9 cellular contexts compared by ENCODE assay signal in genomic region chr11:45846174-45846675, GRCh38. TPM values are rescaled to one million over a fixed set of nuclear protein-coding genes. Genes with fewer than 3 reads are reported as not detected.
A peak's percentile ranks its signal among the peaks of the same experiment; 100 is the strongest.
DNase-seq lines count a peak whose midpoint lies in the region; ATAC-seq and TF ChIP-seq lines count a peak whose summit lies in the region.
"Had no signal": no experiment of that assay in that cellular context is flagged by ENCODE, and none has a peak within 500 bp of the region (broad histone marks: within the 10 kb centered on the region; RNA-seq: fewer than 3 reads in every experiment).

No MANE protein-coding gene starts in this region.

- DNase-seq in CD14-positive monocyte (ENCODE audit: low spot score): no peak
- DNase-seq in endothelial cell (ENCODE audit: low spot score): no peak
- DNase-seq in prostate gland (ENCODE audit: low spot score): no peak
- no peak for DNase-seq in NCI-H226
- DNase-seq in cerebellar cortex (ENCODE audit: low spot score): no peak
- DNase-seq: activated effector memory CD4-positive, alpha-beta T cell treated with Interleukin-2 at 50 U/mL for 16 hours had no signal

- intact Hi-C loops in CD14-positive monocyte (cut with micrococcal nuclease): loop anchor here (5.0 kb wide), 3 partner anchors 39 to 276 kb away; partner anchors contain the start of genes PEX16 (in 2 of the 2), PHF21A (in 1 of the 2) and SLC35C1 (in 1 of the 2)
- intact Hi-C loops in prostate gland (cut with DNase I): loop anchor here (5.0 kb wide), 2 partner anchors 39 to 71 kb away; partner anchors contain the start of genes PEX16 and SLC35C1

- H3K9me2 ChIP-seq in OCI-LY1 (ENCODE audit: low read depth, low read length): no peaks in the 10 kb centered on the region

- H3K4me3 Mint-ChIP-seq in CD14-positive monocyte (peak overlapping the region; percentile 67 to 86), endothelial cell (ENCODE audit: unreplicated experiment) (no peak overlapping the region)

- 0 out of 2 replicates have a peak, but pooled peaks cover 2% of the 10 kb centered on the region for H4K20me1 ChIP-seq in OCI-LY1 (ENCODE audit: insufficient read depth, low read length)

- H3K9me3 Mint-ChIP-seq in CD14-positive monocyte (no peaks in the 10 kb centered on the region), endothelial cell (ENCODE audit: unreplicated experiment) (no peaks in the 10 kb centered on the region)

- H3K4me2 ChIP-seq in OCI-LY1 (ENCODE audit: low read length): peak overlapping the region; percentile 81

- peak overlapping the region; percentile 84 for H3K4me3 ChIP-seq in OCI-LY1 (ENCODE audit: low read depth, low read length, poor library complexity, severe bottlenecking)
- H3K4me3 ChIP-seq in prostate gland: no peak overlapping the region

- no peak overlapping the region for H3K9ac ChIP-seq in OCI-LY1 (ENCODE audit: low read length)

- H3K36me3 ChIP-seq in OCI-LY1 (ENCODE audit: insufficient read depth, low read length): no peaks in the 10 kb centered on the region
- no peaks in the 10 kb centered on the region for H3K36me3 ChIP-seq in prostate gland

- H3K27ac ChIP-seq in OCI-LY1 (ENCODE audit: low read depth, low read length, poor library complexity, severe bottlenecking) (no peak overlapping the region), prostate gland (peak overlapping the region; percentile 88 to 95)

- H3K27ac Mint-ChIP-seq in CD14-positive monocyte (peak overlapping the region; percentile 90 to 96 (median 93)), endothelial cell (ENCODE audit: unreplicated experiment) (peak overlapping the region; percentile 77)

- ATAC-seq in HG03520 (IDR thresholded peaks at IDR 0.05; ENCODE audit: unreplicated experiment) (no peak), GM21423 (IDR thresholded peaks at IDR 0.05; ENCODE audit: unreplicated experiment) (no peak)

- no peaks in the 10 kb centered on the region for H3K9me3 ChIP-seq in OCI-LY1 (ENCODE audit: low read length)
- H3K9me3 ChIP-seq in prostate gland: no peaks in the 10 kb centered on the region

- H3K4me1 ChIP-seq in OCI-LY1 (ENCODE audit: insufficient read depth, low read length, severe bottlenecking) (peaks cover 31% of the 10 kb centered on the region), prostate gland (replicated peaks) (peaks cover 11% of the 10 kb centered on the region)

- H3K27me3 Mint-ChIP-seq in CD14-positive monocyte (ENCODE audit: low read depth in 3 of 3) (peaks cover 6 to 19% (median 9%) of the 10 kb centered on the region in 3 donors), endothelial cell (ENCODE audit: unreplicated experiment) (peaks cover 9% of the 10 kb centered on the region)

- TF ChIP-seq POLR2A in prostate gland (IDR thresholded peaks at IDR 0.05): no peak

- H3K79me2 ChIP-seq in OCI-LY1 (ENCODE audit: insufficient read depth, low read length): peaks cover 20% of the 10 kb centered on the region

- peaks cover 48% of the 10 kb centered on the region for H3K4me1 Mint-ChIP-seq in CD14-positive monocyte
- H3K4me1 Mint-ChIP-seq in endothelial cell (ENCODE audit: unreplicated experiment): peaks cover 12% of the 10 kb centered on the region

- H3K36me3 Mint-ChIP-seq in CD14-positive monocyte (peaks cover 6 to 17% of the 10 kb centered on the region in 2 donors), endothelial cell (ENCODE audit: low read depth, unreplicated experiment) (no peaks in the 10 kb centered on the region)

- H3K27me3 ChIP-seq in OCI-LY1 (ENCODE audit: insufficient read depth, low read length): no peaks in the 10 kb centered on the region
- no peaks in the 10 kb centered on the region for H3K27me3 ChIP-seq in prostate gland (replicated peaks; ENCODE audit: insufficient read depth)

- TF ChIP-seq CTCF in CD14-positive monocyte (IDR thresholded peaks at IDR 0.05): no peak
- TF ChIP-seq CTCF in OCI-LY1 (IDR thresholded peaks at IDR 0.05; ENCODE audit: low read length): no peak
- TF ChIP-seq CTCF in endothelial cell (IDR thresholded peaks at IDR 0.05; ENCODE audit: unreplicated experiment): no peak
- TF ChIP-seq CTCF in prostate gland (IDR thresholded peaks at IDR 0.05): no peak

- H2AFZ ChIP-seq in OCI-LY1 (ENCODE audit: low read length): peak overlapping the region; percentile 58; the same call in 1 of the 2 replicates

- WGBS in prostate gland: 89% methylated on average over 4 of the region's 4 CpGs

- no peaks in the 10 kb centered on the region for H3F3A ChIP-seq in OCI-LY1 (ENCODE audit: insufficient read depth, low read length)

RNA-seq across cellular contexts. Expression of gene CRY2, which starts 1.1 kb away (rescaled TPM):
- polyA plus RNA-seq in CD14-positive monocyte: 1 to 10 TPM; 5.1 to 7.2 TPM
- 23.8 TPM for total RNA-seq in endothelial cell (ENCODE audit: unreplicated experiment)
- 10 to 100 TPM; 45.4 to 70.8 TPM for total RNA-seq in prostate gland

RNA-seq across cellular contexts. Expression of gene MAPK8IP1, which starts 39.2 kb away (rescaled TPM):
- not detected for polyA plus RNA-seq in CD14-positive monocyte
- total RNA-seq in endothelial cell (ENCODE audit: unreplicated experiment): 3.7 TPM
- total RNA-seq in prostate gland: 10 to 100 TPM; 19.8 to 46.9 TPM

RNA-seq across cellular contexts. Expression of gene SLC35C1, which starts 41.3 kb away (rescaled TPM):
- 10 to 100 TPM; 12.8 to 14.0 TPM for polyA plus RNA-seq in CD14-positive monocyte
- total RNA-seq in endothelial cell (ENCODE audit: unreplicated experiment): 13.9 TPM
- total RNA-seq in prostate gland: 10 to 100 TPM; 14.1 to 20.6 TPM
